In genomic region chr2:172993924-172994717, GRCh38 we compare ENCODE assay signal across 1 cellular context.
TF ChIP-seq lines count a peak whose summit lies in the region.

No MANE protein-coding gene starts in this region.

TF ChIP-seq in HepG2, 621 proteins besides CTCF, POLR2A, EP300 and RAD21 (continued from another document):
- TF ChIP-seq HNF1A (IDR thresholded peaks at IDR 0.05; ENCODE audit: low read depth) (peak; percentile 64; the same call in 1 of the 2 replicates), HNF1A (CRISPR knock-in tag; IDR thresholded peaks at IDR 0.05; ENCODE audit: borderline replicate concordance) (peak; percentile 50; the same call in 1 of the 2 replicates), SSRP1 (CRISPR knock-in tag; IDR thresholded peaks at IDR 0.05) (no peak), ATF1 (CRISPR knock-in tag; IDR thresholded peaks at IDR 0.05) (0 out of 2 replicates have a peak, but pooled peaks have one; percentile 33), MIXL1 (CRISPR knock-in tag; IDR thresholded peaks at IDR 0.05) (peak; percentile 70; the same call in 1 of the 2 replicates)
